27 cellular contexts compared by ENCODE assay signal in the genomic region with DNA sequence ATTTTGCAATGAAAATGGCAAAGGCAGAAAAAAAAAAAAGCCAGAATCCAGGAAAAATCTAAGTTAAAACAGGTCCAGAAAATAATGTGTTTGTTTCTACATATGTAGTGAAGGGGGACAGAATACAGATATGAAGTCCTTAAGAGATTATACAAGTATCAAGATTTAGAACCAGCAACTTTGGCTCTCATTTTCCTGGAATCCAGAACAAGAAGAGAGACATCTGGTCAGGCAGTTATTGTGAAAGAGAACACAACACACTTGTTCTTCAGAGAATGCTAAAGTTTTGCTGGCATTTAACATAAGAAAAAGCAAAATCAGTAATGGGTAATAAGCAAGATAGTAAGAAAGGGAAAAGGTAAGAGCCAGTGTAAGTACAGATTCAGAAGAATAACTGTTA. TPM values are rescaled to one million over a fixed set of nuclear protein-coding genes. Genes with fewer than 3 reads are reported as not detected.
DNase-seq lines count a peak whose midpoint lies in the region; ATAC-seq and TF ChIP-seq lines count a peak whose summit lies in the region.
"Had no signal": no experiment of that assay in that cellular context is flagged by ENCODE, and none has a peak within 500 bp of the region (broad histone marks: within the 10 kb centered on the region; RNA-seq: fewer than 3 reads in every experiment).

No MANE protein-coding gene starts in this region.

- H3K36me3 Mint-ChIP-seq in activated T-cell treated with anti-CD3 and anti-CD28 coated beads, Interleukin-2, amount 50 U/mL, for 24 hours (ENCODE audit: low read depth) = peaks cover 21% of the 10 kb centered on the region
- peaks cover 0 to 17% (median 10%) of the 10 kb centered on the region in 5 donors for H3K36me3 Mint-ChIP-seq in naive thymus-derived CD4-positive, alpha-beta T cell
- peaks cover 0 to 6% of the 10 kb centered on the region in 2 donors for H3K36me3 Mint-ChIP-seq in activated naive CD4-positive, alpha-beta T cell treated with anti-CD3 and anti-CD28 coated beads, Interleukin-2, amount 50 U/mL, for 72 hours

- intact Hi-C loops in left ventricle myocardium inferior (cut with micrococcal nuclease) = no loop called here
- intact Hi-C loops in vagina (cut with DNase I) = loop anchor here (10.0 kb wide), 1 partner anchor 122 kb away; the partner anchor contains the start of gene PRIM2
- intact Hi-C loops in naive thymus-derived CD4-positive, alpha-beta T cell (cut with micrococcal nuclease) = no loop called here

- TF ChIP-seq POLR2A in vagina (IDR thresholded peaks at IDR 0.05) = no peak

- no peaks in the 10 kb centered on the region for H3K9me3 Mint-ChIP-seq in activated T-cell treated with anti-CD3 and anti-CD28 coated beads, Interleukin-2, amount 50 U/mL, for 24 hours
- H3K9me3 Mint-ChIP-seq in naive thymus-derived CD4-positive, alpha-beta T cell = no peaks in the 10 kb centered on the region
- H3K9me3 Mint-ChIP-seq in activated naive CD4-positive, alpha-beta T cell treated with anti-CD3 and anti-CD28 coated beads, Interleukin-2, amount 50 U/mL, for 72 hours = no peaks in the 10 kb centered on the region
- H3K9me3 Mint-ChIP-seq: activated T-cell treated with anti-CD3 and anti-CD28 coated beads, Interleukin-2, amount 50 U/mL, for 4 hours; neural crest cell had no signal

- H3K36me3 ChIP-seq in left ventricle myocardium inferior = peaks cover 3% of the 10 kb centered on the region
- peaks cover 4% of the 10 kb centered on the region for H3K36me3 ChIP-seq in right atrium auricular region
- peaks cover 35% of the 10 kb centered on the region for H3K36me3 ChIP-seq in muscle layer of colon (ENCODE audit: insufficient read depth, low read length)
- peaks cover 0 to 3% of the 10 kb centered on the region in 2 donors for H3K36me3 ChIP-seq in vagina
- H3K36me3 ChIP-seq in naive thymus-derived CD4-positive, alpha-beta T cell (ENCODE audit: control insufficient read depth in 2 of 3, insufficient read depth in 3 of 3, low read length in 3 of 3) = no peaks in the 10 kb centered on the region
- H3K36me3 ChIP-seq: Peyer's patch had no signal

- no peak overlapping the region for H3K9ac ChIP-seq in muscle layer of colon (ENCODE audit: low read length)
- H3K9ac ChIP-seq: KMS-11 had no signal

- CTCF ChIA-PET in naive thymus-derived CD4-positive, alpha-beta T cell (lab: Charles Lee) = no interaction called here

- H3K27ac ChIP-seq in left ventricle myocardium inferior (replicated peaks) = peak overlapping the region; percentile 35
- peak overlapping the region in 1 of 2 donors; percentile 3 for H3K27ac ChIP-seq in right atrium auricular region
- H3K27ac ChIP-seq in muscle layer of colon (ENCODE audit: low read depth, low read length) = peak overlapping the region; percentile 4
- H3K27ac ChIP-seq in vagina = peak overlapping the region; percentile 25
- H3K27ac ChIP-seq in naive thymus-derived CD4-positive, alpha-beta T cell (ENCODE audit: low read depth, low read length) = no peak overlapping the region
- H3K27ac ChIP-seq: foreskin keratinocyte, KMS-11, Peyer's patch had no signal

- no peaks in the 10 kb centered on the region for H3K27me3 ChIP-seq in left ventricle myocardium inferior (ENCODE audit: low read depth)
- H3K27me3 ChIP-seq in right atrium auricular region = no peaks in the 10 kb centered on the region
- no peaks in the 10 kb centered on the region for H3K27me3 ChIP-seq in muscle layer of colon (ENCODE audit: control insufficient read depth in 1 of 2, insufficient read depth in 2 of 2, low read length in 2 of 2)
- H3K27me3 ChIP-seq in vagina = no peaks in the 10 kb centered on the region
- no peaks in the 10 kb centered on the region for H3K27me3 ChIP-seq in naive thymus-derived CD4-positive, alpha-beta T cell (ENCODE audit: control insufficient read depth in 2 of 2, insufficient read depth in 2 of 2, low read length in 2 of 2)
- H3K27me3 ChIP-seq: foreskin keratinocyte, Peyer's patch, upper lobe of left lung had no signal

- H3K4me3 ChIP-seq in left ventricle myocardium inferior (no peak overlapping the region), right atrium auricular region (no peak overlapping the region), muscle layer of colon (ENCODE audit: low read depth in 1 of 2, low read length in 2 of 2) (no peak overlapping the region), vagina (no peak overlapping the region)
- no peak overlapping the region for H3K4me3 ChIP-seq in naive thymus-derived CD4-positive, alpha-beta T cell (ENCODE audit: low read length)
- H3K4me3 ChIP-seq: GM12878, mucosa of descending colon, Peyer's patch, upper lobe of left lung had no signal

- H3K9me3 ChIP-seq in left ventricle myocardium inferior (replicated peaks) (no peaks in the 10 kb centered on the region), right atrium auricular region (no peaks in the 10 kb centered on the region), muscle layer of colon (ENCODE audit: low read length) (no peaks in the 10 kb centered on the region), vagina (no peaks in the 10 kb centered on the region)
- no peaks in the 10 kb centered on the region for H3K9me3 ChIP-seq in naive thymus-derived CD4-positive, alpha-beta T cell (ENCODE audit: control insufficient read depth in 2 of 3, low read length in 3 of 3)
- H3K9me3 ChIP-seq: mucosa of descending colon, Peyer's patch, upper lobe of left lung had no signal

- H3K27me3 Mint-ChIP-seq in activated T-cell treated with anti-CD3 and anti-CD28 coated beads, Interleukin-2, amount 50 U/mL, for 24 hours = no peaks in the 10 kb centered on the region
- no peaks in the 10 kb centered on the region for H3K27me3 Mint-ChIP-seq in naive thymus-derived CD4-positive, alpha-beta T cell
- H3K27me3 Mint-ChIP-seq: B cell had no signal

- no peaks in the 10 kb centered on the region for H3K4me1 ChIP-seq in left ventricle myocardium inferior
- no peaks in the 10 kb centered on the region for H3K4me1 ChIP-seq in right atrium auricular region
- H3K4me1 ChIP-seq in muscle layer of colon (ENCODE audit: insufficient read depth, low read length) = peaks cover 31% of the 10 kb centered on the region
- H3K4me1 ChIP-seq in vagina = no peaks in the 10 kb centered on the region
- H3K4me1 ChIP-seq in naive thymus-derived CD4-positive, alpha-beta T cell (ENCODE audit: control insufficient read depth in 2 of 2, insufficient read depth in 2 of 2, low read length in 2 of 2) = no peaks in the 10 kb centered on the region
- H3K4me1 ChIP-seq: foreskin keratinocyte, Peyer's patch, upper lobe of left lung had no signal

- no peak overlapping the region for H3K27ac Mint-ChIP-seq in activated T-cell treated with anti-CD3 and anti-CD28 coated beads, Interleukin-2, amount 50 U/mL, for 24 hours
- H3K27ac Mint-ChIP-seq in naive thymus-derived CD4-positive, alpha-beta T cell = no peak overlapping the region
- H3K27ac Mint-ChIP-seq in activated naive CD4-positive, alpha-beta T cell treated with anti-CD3 and anti-CD28 coated beads, Interleukin-2, amount 50 U/mL, for 72 hours = no peak overlapping the region
- H3K27ac Mint-ChIP-seq: B cell had no signal

- DNase-seq in left ventricle myocardium inferior = no peak
- no peak for DNase-seq in right atrium auricular region (ENCODE audit: low spot score)
- peak; percentile 43 for DNase-seq in fibroblast of gingiva (ENCODE audit: low read depth)
- DNase-seq in vagina (ENCODE audit: extremely low spot score in 2 of 2) = no peak
- DNase-seq in activated T-cell treated with anti-CD3 and anti-CD28 coated beads, Interleukin-2, amount 50 U/mL, for 24 hours = no peak
- DNase-seq in naive thymus-derived CD4-positive, alpha-beta T cell = no peak
- DNase-seq in activated naive CD4-positive, alpha-beta T cell treated with anti-CD3 and anti-CD28 coated beads, Interleukin-2, amount 50 U/mL, for 72 hours (ENCODE audit: low spot score in 2 of 2) = no peak
- DNase-seq: activated CD4-positive, alpha-beta T cell treated with anti-CD3 and anti-CD28 coated beads for 4 hours; activated CD8-positive, alpha-beta memory T cell treated with anti-CD3 and anti-CD28 coated beads for 24 hours; activated naive CD4-positive, alpha-beta T cell treated with Interleukin-2 at 50 U/mL for 16 hours; activated T-cell treated with anti-CD3 and anti-CD28 coated beads, Interleukin-2, amount 50 U/mL, for 4 hours; amygdala; DMS79 treated with DMSO at 0.1 percent for 48 hours; foreskin keratinocyte; hippocampal formation; mucosa of descending colon; NCI-H1694 treated with DMSO at 0.1 percent for 48 hours; NCI-H2171; NCI-H510A treated with DMSO at 0.1 percent for 48 hours; Peyer's patch; T-helper 2 cell; upper lobe of left lung had no signal

- no peak for ATAC-seq in naive thymus-derived CD4-positive, alpha-beta T cell
- no peak for ATAC-seq in activated naive CD4-positive, alpha-beta T cell treated with anti-CD3 and anti-CD28 coated beads, Interleukin-2, amount 50 U/mL, for 72 hours
- ATAC-seq: activated T-cell treated with anti-CD3 and anti-CD28 coated beads, Interleukin-2, amount 50 U/mL, for 4 hours; foreskin keratinocyte; GM12878; mucosa of descending colon had no signal

- no peak for TF ChIP-seq CTCF in left ventricle myocardium inferior (IDR thresholded peaks at IDR 0.05; ENCODE audit: borderline replicate concordance)
- TF ChIP-seq CTCF in right atrium auricular region (IDR thresholded peaks at IDR 0.05) = no peak
- TF ChIP-seq CTCF in vagina (IDR thresholded peaks at IDR 0.05) = no peak

- H3K4me3 Mint-ChIP-seq in activated T-cell treated with anti-CD3 and anti-CD28 coated beads, Interleukin-2, amount 50 U/mL, for 24 hours = no peak overlapping the region
- no peak overlapping the region for H3K4me3 Mint-ChIP-seq in naive thymus-derived CD4-positive, alpha-beta T cell
- H3K4me3 Mint-ChIP-seq: activated T-cell treated with anti-CD3 and anti-CD28 coated beads, Interleukin-2, amount 50 U/mL, for 4 hours; B cell; neural crest cell had no signal

- POLR2A ChIA-PET in naive thymus-derived CD4-positive, alpha-beta T cell (lab: Charles Lee) = no interaction called here

- no peaks in the 10 kb centered on the region for H3K4me1 Mint-ChIP-seq in activated T-cell treated with anti-CD3 and anti-CD28 coated beads, Interleukin-2, amount 50 U/mL, for 24 hours (ENCODE audit: low read depth)
- peaks cover 0 to 6% (median 3%) of the 10 kb centered on the region in 7 donors for H3K4me1 Mint-ChIP-seq in naive thymus-derived CD4-positive, alpha-beta T cell
- H3K4me1 Mint-ChIP-seq: B cell, neural crest cell had no signal

RNA-seq across cellular contexts. Expression of gene BAG2, which starts 21.1 kb away (rescaled TPM):
- total RNA-seq in left ventricle myocardium inferior = 11.2 TPM
- total RNA-seq in right atrium auricular region = 10 to 100 TPM; 12.3 to 16.4 TPM
- total RNA-seq in vagina = 8.8 TPM
- total RNA-seq in naive thymus-derived CD4-positive, alpha-beta T cell = 1 to 10 TPM; 3.7 to 8.1 (median 5.1) TPM
- 1 to 10 TPM; 4.1 to 5.0 TPM for polyA plus RNA-seq in naive thymus-derived CD4-positive, alpha-beta T cell
- total RNA-seq in activated naive CD4-positive, alpha-beta T cell treated with anti-CD3 and anti-CD28 coated beads, Interleukin-2, amount 50 U/mL, for 72 hours = 1 to 10 TPM; 7.1 to 7.9 TPM

RNA-seq across cellular contexts. Expression of gene RAB23, which starts 28.9 kb away (rescaled TPM):
- total RNA-seq in left ventricle myocardium inferior (10.9 TPM), right atrium auricular region (1 to 10 TPM; 8.6 to 10.0 TPM), vagina (31.4 TPM)
- total RNA-seq in naive thymus-derived CD4-positive, alpha-beta T cell = 1 to 10 TPM in 3 of 5 experiments, under 1 TPM in 2; 0.50 to 3.2 (median 2.0) TPM
- 1 to 10 TPM in 1 of 2 donors, under 1 TPM in 1; 0.70 to 2.4 TPM for polyA plus RNA-seq in naive thymus-derived CD4-positive, alpha-beta T cell
- 1 to 10 TPM; 2.0 to 2.2 TPM for total RNA-seq in activated naive CD4-positive, alpha-beta T cell treated with anti-CD3 and anti-CD28 coated beads, Interleukin-2, amount 50 U/mL, for 72 hours
